23 cellular contexts compared by ENCODE assay signal in genomic region chr4:160091631-160092030, GRCh38.
DNase-seq lines count a peak whose midpoint lies in the region; ATAC-seq and TF ChIP-seq lines count a peak whose summit lies in the region.
"Had no signal": no experiment of that assay in that cellular context is flagged by ENCODE, and none has a peak within 500 bp of the region (broad histone marks: within the 10 kb centered on the region; RNA-seq: fewer than 3 reads in every experiment).

No MANE protein-coding gene starts in this region.

- TF ChIP-seq POLR2A in HCT116 (IDR thresholded peaks at IDR 0.05; ENCODE audit: borderline replicate concordance, extremely low read depth, insufficient read depth, insufficient read length): no peak
- TF ChIP-seq POLR2A in ovary (IDR thresholded peaks at IDR 0.05): no peak

- H2AFZ ChIP-seq in HCT116 (ENCODE audit: low read depth, low read length, poor library complexity, severe bottlenecking) (peak overlapping the region; percentile 9), mammary epithelial cell (ENCODE audit: low read depth, low read length) (peak overlapping the region; percentile 14)

- in situ Hi-C loops in mammary epithelial cell (cut with MboI; ENCODE audit: low sequenced_read_pairs in 2 of 2): no loop called here

- H3K9me3 ChIP-seq in HCT116 (ENCODE audit: control insufficient read depth in 1 of 2, insufficient read depth in 1 of 2, low read depth in 1 of 2, low read length in 2 of 2) (no peaks in the 10 kb centered on the region), mammary epithelial cell (replicated peaks; ENCODE audit: insufficient read depth, low read length) (no peaks in the 10 kb centered on the region), ovary (no peaks in the 10 kb centered on the region)
- H3K9me3 ChIP-seq: A549, BE2C, HAP-1 had no signal

- H3K4me3 ChIP-seq in HCT116 (replicated peaks in 1 of 2; ENCODE audit: low read depth in 1 of 2, low read length in 2 of 2): no peak overlapping the region
- H3K4me3 ChIP-seq in mammary epithelial cell (replicated peaks in 1 of 3; ENCODE audit: insufficient read depth in 1 of 3, low read depth in 2 of 3, low read length in 3 of 3): no peak overlapping the region
- no peak overlapping the region for H3K4me3 ChIP-seq in ovary
- H3K4me3 ChIP-seq: A549; BLaER1 treated with 17β-estradiol and CSF1 and Interleukin-3, amounts not matched to agents 10 nM and 100 nM; GM12878; HAP-1 had no signal

- POLR2A ChIA-PET in HCT116 (lab: Charles Lee): no interaction called here

- dilution Hi-C loops in mammary epithelial cell (cut with HindIII; ENCODE audit: low sequenced_read_pairs): no loop called here

- H3K27me3 ChIP-seq in HCT116 (ENCODE audit: insufficient read depth, low read length) (no peaks in the 10 kb centered on the region), mammary epithelial cell (ENCODE audit: insufficient read depth, low read length) (no peaks in the 10 kb centered on the region), ovary (no peaks in the 10 kb centered on the region)
- H3K27me3 ChIP-seq: BE2C; BLaER1 treated with 17β-estradiol and CSF1 and Interleukin-3, amounts not matched to agents 10 nM and 100 nM had no signal

- RAD21 ChIA-PET in HCT116 (lab: Charles Lee; ENCODE audit: low non-redundant PET in 1 of 2, low total read pairs in 2 of 2, uncharacterized antibody in 2 of 2, unreplicated experiment in 2 of 2): no interaction called here

- H3K4me1 ChIP-seq in HCT116 (ENCODE audit: control insufficient read depth in 1 of 2, insufficient read depth in 2 of 2, low read length in 2 of 2) (no peaks in the 10 kb centered on the region), mammary epithelial cell (ENCODE audit: insufficient read depth, low read length) (peaks cover 12% of the 10 kb centered on the region), ovary (ENCODE audit: insufficient read depth) (no peaks in the 10 kb centered on the region)
- H3K4me1 ChIP-seq: A549; BE2C; BLaER1 treated with 17β-estradiol and CSF1 and Interleukin-3, amounts not matched to agents 10 nM and 100 nM; HAP-1 had no signal

- WGBS in mammary epithelial cell (ENCODE audit: low coverage, missing lambda C conversion rate): 48% methylated on average over 3 of the region's 3 CpGs
- 80 to 84% (median 80%) methylated on average over 3 of the region's 3 CpGs for WGBS in ovary, 3 donors

- no peak for TF ChIP-seq RAD21 in HCT116 (IDR thresholded peaks at IDR 0.05; ENCODE audit: low read depth)

- H3K36me3 ChIP-seq in HCT116 (ENCODE audit: control insufficient read depth in 1 of 2, insufficient read depth in 2 of 2, low read length in 2 of 2) (no peaks in the 10 kb centered on the region), mammary epithelial cell (ENCODE audit: insufficient read depth, low read length) (no peaks in the 10 kb centered on the region), ovary (no peaks in the 10 kb centered on the region)
- H3K36me3 ChIP-seq: BE2C; BLaER1 treated with 17β-estradiol and CSF1 and Interleukin-3, amounts not matched to agents 10 nM and 100 nM; HAP-1 had no signal

- TF ChIP-seq CTCF in HCT116 (IDR thresholded peaks at IDR 0.05 in 2 of 3, conservative IDR thresholded peaks at IDR 0.05 in 1 of 3; ENCODE audit: borderline replicate concordance in 1 of 3, insufficient read depth in 1 of 3, low read depth in 2 of 3, low read length in 2 of 3) (no peak), mammary epithelial cell (conservative IDR thresholded peaks at IDR 0.05 in 1 of 2, IDR thresholded peaks at IDR 0.05 in 1 of 2; ENCODE audit: extremely low read depth in 1 of 2, insufficient read depth in 1 of 2, low read depth in 1 of 2, low read length in 2 of 2) (peak in 1 of 2 donors; percentile 15), ovary (IDR thresholded peaks at IDR 0.05) (no peak)

- H3K9ac ChIP-seq in HCT116 (ENCODE audit: low read length) (no peak overlapping the region), mammary epithelial cell (ENCODE audit: insufficient read depth, low read length) (no peak overlapping the region)
- H3K9ac ChIP-seq: BLaER1 treated with 17β-estradiol and CSF1 and Interleukin-3, amounts not matched to agents 10 nM and 100 nM had no signal

- no TSS peak for BruUV-seq in HCT116 (replicated peaks; lab: Mats Ljungman, UMichigan)
- BruUV-seq in mammary epithelial cell (replicated peaks; lab: Mats Ljungman, UMichigan): no TSS peak

- H4K20me1 ChIP-seq in HCT116 (ENCODE audit: insufficient read depth) (no peaks in the 10 kb centered on the region), mammary epithelial cell (ENCODE audit: insufficient read depth, low read length) (no peaks in the 10 kb centered on the region)
- H4K20me1 ChIP-seq: BLaER1 treated with 17β-estradiol and CSF1 and Interleukin-3, amounts not matched to agents 10 nM and 100 nM had no signal

- no peak for ATAC-seq in HCT116
- no peak for ATAC-seq in left ventricle myocardium superior
- ATAC-seq in HG02610 (IDR thresholded peaks at IDR 0.05; ENCODE audit: unreplicated experiment): no peak
- ATAC-seq: A549, GM12878 had no signal

- intact Hi-C loops in HCT116 (cut with micrococcal nuclease): no loop called here
- intact Hi-C loops in mammary epithelial cell (cut with micrococcal nuclease): no loop called here
- intact Hi-C loops in left ventricle myocardium superior (cut with micrococcal nuclease): no loop called here
- intact Hi-C loops in ovary (cut with DNase I): no loop called here

- no peak for TF ChIP-seq EP300 in ovary (IDR thresholded peaks at IDR 0.05)

- H3K4me2 ChIP-seq in HCT116 (ENCODE audit: low read length): no peak overlapping the region
- H3K4me2 ChIP-seq in mammary epithelial cell (ENCODE audit: insufficient read depth, low read depth, low read length): peak overlapping the region; percentile 41
- H3K4me2 ChIP-seq: A549; BLaER1 treated with 17β-estradiol and CSF1 and Interleukin-3, amounts not matched to agents 10 nM and 100 nM had no signal

- H3K27ac ChIP-seq in HCT116 (ENCODE audit: low read depth, low read length) (no peak overlapping the region), mammary epithelial cell (ENCODE audit: insufficient read depth, low read depth, low read length) (no peak overlapping the region), epithelial cell of prostate (no peak overlapping the region), ovary (no peak overlapping the region)
- H3K27ac ChIP-seq: A549; BLaER1 treated with 17β-estradiol and CSF1 and Interleukin-3, amounts not matched to agents 10 nM and 100 nM had no signal

- DNase-seq in HCT116 (ENCODE audit: low read depth, low spot score) (no peak), LHCN-M2 (ENCODE audit: low read depth) (peak; percentile 9), mammary epithelial cell (peak; percentile 80), epithelial cell of prostate (ENCODE audit: low read depth, low spot score) (peak; percentile 60), left ventricle myocardium superior (no peak), ovary (no peak)
- no peak for DNase-seq in stimulated activated CD4-positive, alpha-beta T cell treated with anti-CD3 and anti-CD28 coated beads, Interleukin-4, amount 100 ng/mL, for 1 hour
- DNase-seq: 8988T; ACHN; AML-193; BE2C; CD4-positive, alpha-beta T cell; CD8-positive, alpha-beta memory T cell; DMS 273 treated with DMSO at 0.1 percent for 48 hours; DMS79; EL; GDM1; GOT3 had no signal

- H3K79me2 ChIP-seq in HCT116 (ENCODE audit: insufficient read depth, low read length): no peaks in the 10 kb centered on the region
- no peaks in the 10 kb centered on the region for H3K79me2 ChIP-seq in mammary epithelial cell (ENCODE audit: insufficient read depth, low read length)

- no peaks in the 10 kb centered on the region for H3K9me2 ChIP-seq in HCT116 (ENCODE audit: insufficient read depth)

- CTCF ChIA-PET in HCT116 (lab: Charles Lee) (no interaction called here), mammary epithelial cell (lab: Charles Lee; ENCODE audit: low non-redundant PET) (no interaction called here)

TF ChIP-seq in HCT116, 20 proteins besides CTCF, POLR2A, EP300 and RAD21 (continues in another document):
- no peak for TF ChIP-seq SRF (IDR thresholded peaks at IDR 0.05; ENCODE audit: low read depth)
- TF ChIP-seq ZFX (IDR thresholded peaks at IDR 0.05): no peak
- no peak for TF ChIP-seq ELF1 (IDR thresholded peaks at IDR 0.05; ENCODE audit: borderline replicate concordance, low read depth)
- no peak for TF ChIP-seq CBX3 (IDR thresholded peaks at IDR 0.05; ENCODE audit: low read depth)
- TF ChIP-seq JUND (IDR thresholded peaks at IDR 0.05): no peak
- TF ChIP-seq CEBPB (IDR thresholded peaks at IDR 0.05; ENCODE audit: low read depth): no peak
- no peak for TF ChIP-seq SP1 (IDR thresholded peaks at IDR 0.05; ENCODE audit: low read depth)
- no peak for TF ChIP-seq ZBTB33 (IDR thresholded peaks at IDR 0.05; ENCODE audit: extremely low read depth, insufficient replicate concordance, low read length)
- no peak for TF ChIP-seq EGR1 (IDR thresholded peaks at IDR 0.05; ENCODE audit: low read depth)
- no peak for TF ChIP-seq SIN3A (IDR thresholded peaks at IDR 0.05; ENCODE audit: low read depth)
- TF ChIP-seq EZH2 (IDR thresholded peaks at IDR 0.05): no peak

Comparison
In these comparisons a context has a peak if more than half of its experiments do, and no peak if none do; other contexts are left out.
1. DNase-seq: peak in LHCN-M2 (single experiment), mammary epithelial cell (single experiment) and epithelial cell of prostate (single experiment); none in HCT116 (single experiment), left ventricle myocardium superior (single experiment), ovary (0 of 5) and stimulated activated CD4-positive, alpha-beta T cell treated with anti-CD3 and anti-CD28 coated beads, Interleukin-4, amount 100 ng/mL, for 1 hour (single experiment).